ENCODE assay signal across 7 cellular contexts in the genomic region with DNA sequence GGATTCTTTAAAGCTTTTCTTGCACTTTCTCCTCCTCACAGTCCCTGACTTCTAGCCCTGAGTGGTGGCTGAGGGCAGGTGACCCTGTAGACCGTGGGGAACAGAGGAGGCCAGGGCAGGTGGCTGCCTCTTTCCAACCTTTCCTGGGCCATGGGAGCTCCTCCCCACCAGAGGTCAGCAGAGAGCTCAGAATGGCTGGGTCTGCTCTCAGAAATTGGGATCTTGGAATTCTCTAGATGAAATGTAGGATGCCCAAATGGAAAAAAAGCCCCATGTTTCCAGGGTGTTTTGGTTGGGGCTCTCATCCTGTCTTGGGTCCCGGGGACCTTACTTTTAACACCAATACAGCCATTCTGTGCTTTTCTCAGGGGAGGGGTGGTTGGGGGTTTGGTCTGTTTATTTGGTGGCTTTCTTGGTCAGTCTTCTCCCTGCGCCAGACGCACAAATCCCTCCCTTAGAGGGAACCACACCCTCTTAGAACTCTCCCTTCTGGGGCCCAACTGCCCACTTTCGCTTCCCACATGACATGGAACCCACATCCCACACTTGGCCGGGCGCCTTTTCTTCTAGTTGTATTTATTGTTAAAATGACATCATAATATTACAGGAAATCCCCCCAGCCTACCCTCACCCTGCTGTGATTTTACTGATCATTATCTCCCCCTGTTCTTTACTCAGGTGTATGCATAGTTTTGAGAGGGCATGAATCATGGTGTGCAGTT. TPM values are rescaled to one million over a fixed set of nuclear protein-coding genes. Genes with fewer than 3 reads are reported as not detected.
DNase-seq lines count a peak whose midpoint lies in the region; ATAC-seq, FAIRE-seq and TF ChIP-seq lines count a peak whose summit lies in the region.

No MANE protein-coding gene starts in this region.

- TF ChIP-seq CTCF in progenitor cell of endocrine pancreas (IDR thresholded peaks at IDR 0.05; ENCODE audit: unreplicated experiment) = peak; percentile 96

- no peaks in the 10 kb centered on the region for H3K36me3 Mint-ChIP-seq in activated naive CD8-positive, alpha-beta T cell treated with anti-CD3 and anti-CD28 coated beads, Interleukin-2, amount 50 U/mL, for 24 hours (ENCODE audit: low read depth)
- H3K36me3 Mint-ChIP-seq in progenitor cell of endocrine pancreas (ENCODE audit: insufficient read depth) = no peaks in the 10 kb centered on the region

- FAIRE-seq in G401.6 (lab: Jason Lieb, UNC) = peak; percentile 19

- H3K4me3 Mint-ChIP-seq in activated naive CD8-positive, alpha-beta T cell treated with anti-CD3 and anti-CD28 coated beads, Interleukin-2, amount 50 U/mL, for 24 hours = no peak overlapping the region
- H3K4me3 Mint-ChIP-seq in progenitor cell of endocrine pancreas (ENCODE audit: low read depth) = no peak overlapping the region

- H3K27me3 Mint-ChIP-seq in activated naive CD8-positive, alpha-beta T cell treated with anti-CD3 and anti-CD28 coated beads, Interleukin-2, amount 50 U/mL, for 24 hours = peaks cover 4% of the 10 kb centered on the region
- H3K27me3 Mint-ChIP-seq in progenitor cell of endocrine pancreas = peaks cover 20% of the 10 kb centered on the region

- peaks cover 8% of the 10 kb centered on the region for H3K4me1 ChIP-seq in SJSA1 (replicated peaks)

- H3K27ac ChIP-seq in SJSA1 = no peak overlapping the region

- no peaks in the 10 kb centered on the region for H3K27me3 ChIP-seq in SJSA1 (replicated peaks)

- intact Hi-C loops in cardiac septum (cut with DNase I) = loop anchor here (1.0 to 5.0 kb wide), 3 partner anchors 217 to 352 kb away; no protein-coding TSS in a partner anchor

- no peaks in the 10 kb centered on the region for H3K36me3 ChIP-seq in SJSA1

- no peak overlapping the region for H3K4me3 ChIP-seq in SJSA1

- ATAC-seq in activated naive CD8-positive, alpha-beta T cell treated with anti-CD3 and anti-CD28 coated beads, Interleukin-2, amount 50 U/mL, for 24 hours = peak; percentile 63
- no peak for ATAC-seq in HG03045 (IDR thresholded peaks at IDR 0.05; ENCODE audit: unreplicated experiment)

- peaks cover 11% of the 10 kb centered on the region for H3K4me1 Mint-ChIP-seq in activated naive CD8-positive, alpha-beta T cell treated with anti-CD3 and anti-CD28 coated beads, Interleukin-2, amount 50 U/mL, for 24 hours
- H3K4me1 Mint-ChIP-seq in progenitor cell of endocrine pancreas (ENCODE audit: low read depth) = peaks cover 3% of the 10 kb centered on the region

- DNase-seq in LoVo (ENCODE audit: low spot score) = peak; percentile 68
- DNase-seq in SJSA1 (ENCODE audit: low read depth in 1 of 2, low spot score in 2 of 2) = peak; percentile 62 to 68
- DNase-seq in activated naive CD8-positive, alpha-beta T cell treated with anti-CD3 and anti-CD28 coated beads, Interleukin-2, amount 50 U/mL, for 24 hours = peak; percentile 62
- DNase-seq in cardiac septum (ENCODE audit: low spot score) = peak; percentile 87
- peak; percentile 71 for DNase-seq in progenitor cell of endocrine pancreas (ENCODE audit: low spot score, unreplicated experiment)

- no peaks in the 10 kb centered on the region for H3K9me3 Mint-ChIP-seq in activated naive CD8-positive, alpha-beta T cell treated with anti-CD3 and anti-CD28 coated beads, Interleukin-2, amount 50 U/mL, for 24 hours
- H3K9me3 Mint-ChIP-seq in progenitor cell of endocrine pancreas (ENCODE audit: low read depth) = no peaks in the 10 kb centered on the region

- no peak overlapping the region for H3K27ac Mint-ChIP-seq in activated naive CD8-positive, alpha-beta T cell treated with anti-CD3 and anti-CD28 coated beads, Interleukin-2, amount 50 U/mL, for 24 hours
- no peak overlapping the region for H3K27ac Mint-ChIP-seq in progenitor cell of endocrine pancreas

- no peaks in the 10 kb centered on the region for H3K9me3 ChIP-seq in SJSA1 (replicated peaks)

RNA-seq across cellular contexts. Expression of a gene that starts 17.9 kb away (rescaled TPM):
- total RNA-seq in SJSA1 (2014; rRNA removed; shearing (Covaris generic)) = 726 and 1,015 TPM in 2 replicates
- total RNA-seq in cardiac septum (1,579 TPM), progenitor cell of endocrine pancreas (1,570 and 1,613 TPM in 2 replicates)

RNA-seq across cellular contexts. Expression of a gene that starts 19.8 kb away (rescaled TPM):
- total RNA-seq in SJSA1 (2014; rRNA removed; shearing (Covaris generic)) = not detected in 2 replicates
- total RNA-seq in cardiac septum (0.75 TPM), progenitor cell of endocrine pancreas (4.3 and 4.4 TPM in 2 replicates)
